23 cellular contexts compared by ENCODE assay signal in genomic region chr11:3115321-3115720, GRCh38.
"Had no signal": no experiment of that assay in that cellular context is flagged by ENCODE, and none has a peak within 500 bp of the region (broad histone marks: within the 10 kb centered on the region; RNA-seq: fewer than 3 reads in every experiment).

No MANE protein-coding gene starts in this region.

- H3K27ac ChIP-seq: ascending aorta, left lung, suprapubic skin had no signal

- H3K4me3 Mint-ChIP-seq: activated CD4-positive, alpha-beta memory T cell treated with anti-CD3 and anti-CD28 coated beads, Interleukin-2, amount 10 ng/mL, durations not matched to agents 7 days and 5 days; activated naive CD4-positive, alpha-beta T cell treated with anti-CD3 and anti-CD28 coated beads for 36 hours; activated T-cell treated with anti-CD3 and anti-CD28 coated beads, Interleukin-2, amount 50 U/mL, for 24 hours; central memory CD8-positive, alpha-beta T cell; neural crest cell; stimulated activated naive CD8-positive, alpha-beta T cell treated with anti-CD3 and anti-CD28 coated beads, Interleukin-15, amount 100 ng/mL, for 72 hours; type B pancreatic cell; WTC11 had no signal

- ATAC-seq: esophagus mucosa; left lung; right cardiac atrium; stimulated activated naive CD8-positive, alpha-beta T cell treated with anti-CD3 and anti-CD28 coated beads, Interleukin-15, amount 100 ng/mL, for 72 hours; WTC11 had no signal

- H3K27me3 Mint-ChIP-seq: activated T-cell treated with anti-CD3 and anti-CD28 coated beads, Interleukin-2, amount 50 U/mL, for 24 hours; central memory CD8-positive, alpha-beta T cell; stimulated activated naive CD8-positive, alpha-beta T cell treated with anti-CD3 and anti-CD28 coated beads, Interleukin-15, amount 100 ng/mL, for 72 hours; type B pancreatic cell had no signal

- H3K27ac Mint-ChIP-seq: activated CD4-positive, alpha-beta memory T cell treated with anti-CD3 and anti-CD28 coated beads, Interleukin-2, amount 10 ng/mL, durations not matched to agents 7 days and 5 days; activated naive CD4-positive, alpha-beta T cell treated with anti-CD3 and anti-CD28 coated beads for 36 hours; activated T-cell treated with anti-CD3 and anti-CD28 coated beads, Interleukin-2, amount 50 U/mL, for 24 hours; stimulated activated naive CD8-positive, alpha-beta T cell treated with anti-CD3 and anti-CD28 coated beads, Interleukin-15, amount 100 ng/mL, for 72 hours; type B pancreatic cell; WTC11 had no signal

- DNase-seq: activated CD4-positive, alpha-beta memory T cell treated with anti-CD3 and anti-CD28 coated beads, Interleukin-2, amount 10 ng/mL, durations not matched to agents 7 days and 5 days; activated CD4-positive, alpha-beta T cell treated with anti-CD3 and anti-CD28 coated beads for 4 hours; activated naive CD4-positive, alpha-beta T cell treated with anti-CD3 and anti-CD28 coated beads for 36 hours; activated T-cell treated with anti-CD3 and anti-CD28 coated beads, Interleukin-2, amount 50 U/mL, for 24 hours; cortex of kidney; foreskin melanocyte; hypothalamus; kidney; midbrain; small intestine; stimulated activated CD4-positive, alpha-beta T cell treated with anti-CD3 and anti-CD28 coated beads, Interleukin-4, amount 100 ng/mL, for 1 hour; stimulated activated naive CD8-positive, alpha-beta T cell treated with anti-CD3 and anti-CD28 coated beads, Interleukin-15, amount 100 ng/mL, for 72 hours; SW 1271; T-helper 2 cell had no signal

- H3K27me3 ChIP-seq: ascending aorta, left lung, suprapubic skin had no signal

- H3K9me3 ChIP-seq: ascending aorta, suprapubic skin had no signal

- H3K4me1 ChIP-seq: ascending aorta had no signal

- H3K4me3 ChIP-seq: ascending aorta, left lung, suprapubic skin had no signal

- H3K4me1 Mint-ChIP-seq: activated CD4-positive, alpha-beta memory T cell treated with anti-CD3 and anti-CD28 coated beads, Interleukin-2, amount 10 ng/mL, durations not matched to agents 7 days and 5 days; neural crest cell; stimulated activated naive CD8-positive, alpha-beta T cell treated with anti-CD3 and anti-CD28 coated beads, Interleukin-15, amount 100 ng/mL, for 72 hours; WTC11 had no signal
